ENCODE assay signal across 8 cellular contexts in the genomic region with DNA sequence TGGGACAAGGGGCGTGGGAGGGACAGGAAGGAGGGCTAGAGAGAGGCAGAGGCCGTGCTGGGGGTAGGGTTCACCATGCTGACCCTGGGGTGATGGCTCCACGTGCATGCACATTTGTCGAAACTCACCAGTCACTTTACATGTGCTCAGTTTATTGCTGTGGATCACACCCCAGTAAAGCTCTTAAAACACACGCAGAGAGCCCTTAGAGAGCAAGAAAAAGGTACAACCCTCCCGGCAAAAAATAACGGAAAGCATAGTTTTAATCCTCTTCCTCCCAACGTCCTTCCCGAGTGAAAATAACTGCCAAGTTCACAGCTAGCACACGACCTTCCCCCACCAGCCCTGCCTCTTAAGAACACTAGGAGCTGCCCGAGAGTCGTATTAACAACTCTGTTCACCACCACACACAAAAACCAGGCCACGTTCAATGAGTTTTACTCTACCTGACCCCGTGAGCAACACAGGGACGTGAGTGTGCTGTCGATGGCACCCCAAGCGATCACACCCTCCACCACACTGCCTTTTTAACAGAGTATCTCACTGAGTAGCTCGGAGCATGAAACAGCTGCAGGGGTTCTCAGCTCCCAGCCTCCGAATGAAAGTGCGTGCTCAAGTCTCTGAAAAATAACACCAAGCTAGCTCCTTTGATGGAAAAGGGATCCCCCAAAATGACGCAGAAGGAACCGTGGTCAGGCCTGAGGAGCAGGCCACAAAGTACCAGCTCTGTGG. TPM values are rescaled to one million over a fixed set of nuclear protein-coding genes. Genes with fewer than 3 reads are reported as not detected.
A peak's percentile ranks its signal among the peaks of the same experiment; 100 is the strongest.
DNase-seq lines count a peak whose midpoint lies in the region; ATAC-seq and TF ChIP-seq lines count a peak whose summit lies in the region.

No MANE protein-coding gene starts in this region.

- DNase-seq in BE2C (no peak), NB4 (ENCODE audit: low read depth) (peak; percentile 85), dorsolateral prefrontal cortex (peak in 3 of 10 donors; percentile 27 to 34 (median 32)), coronary artery (ENCODE audit: low spot score) (no peak)
- peak in 7 of 9 donors; percentile 39 to 58 (median 50) for DNase-seq in naive thymus-derived CD4-positive, alpha-beta T cell
- no peak for DNase-seq in stimulated activated CD4-positive, alpha-beta T cell treated with anti-CD3 and anti-CD28 coated beads, Interleukin-12 subunit alpha, Interleukin-12 subunit beta, amount 100 ng/mL, for 4 hours

- H3K36me3 Mint-ChIP-seq in naive thymus-derived CD4-positive, alpha-beta T cell: peaks cover 0 to 2% (median 0%) of the 10 kb centered on the region in 5 donors

- CTCF ChIA-PET in naive thymus-derived CD4-positive, alpha-beta T cell (lab: Charles Lee): interaction anchor here (0.6 to 2.3 kb wide), 11 partner anchors 9 to 130 kb away, joined by 3 to 18 read pairs (median 4); no protein-coding TSS in a partner anchor

- H3K4me1 Mint-ChIP-seq in naive thymus-derived CD4-positive, alpha-beta T cell: peaks cover 25 to 73% (median 55%) of the 10 kb centered on the region in 7 donors

- H3K4me3 Mint-ChIP-seq in naive thymus-derived CD4-positive, alpha-beta T cell: peak overlapping the region in 6 of 10 donors; percentile 5 to 56 (median 26)

- H3K9me3 Mint-ChIP-seq in naive thymus-derived CD4-positive, alpha-beta T cell: no peaks in the 10 kb centered on the region

- TF ChIP-seq POLR2A in NB4 (IDR thresholded peaks at IDR 0.05; ENCODE audit: extremely low read depth, insufficient read length): no peak

- H3K27ac ChIP-seq in dorsolateral prefrontal cortex (peak overlapping the region in 31 of 59 donors; percentile 1 to 70 (median 28)), coronary artery (no peak overlapping the region)
- no peak overlapping the region for H3K27ac ChIP-seq in naive thymus-derived CD4-positive, alpha-beta T cell (ENCODE audit: low read depth, low read length)

- no peaks in the 10 kb centered on the region for H3K9me3 ChIP-seq in BE2C
- H3K9me3 ChIP-seq in naive thymus-derived CD4-positive, alpha-beta T cell (ENCODE audit: control insufficient read depth in 2 of 3, low read length in 3 of 3): no peaks in the 10 kb centered on the region

- intact Hi-C loops in dorsolateral prefrontal cortex (cut with DNase I): loop anchor here in 1 of 2 donors (5.0 kb wide), 1 partner anchor 36 kb away; no protein-coding TSS in a partner anchor
- intact Hi-C loops in naive thymus-derived CD4-positive, alpha-beta T cell (cut with micrococcal nuclease): loop anchor here (1.0 to 5.0 kb wide), 5 partner anchors 110 to 276 kb away; a partner anchor contains a TSS

- H3K27ac Mint-ChIP-seq in naive thymus-derived CD4-positive, alpha-beta T cell: peak overlapping the region in 8 of 9 donors; percentile 2 to 79 (median 44)

- no peaks in the 10 kb centered on the region for H3K36me3 ChIP-seq in BE2C
- H3K36me3 ChIP-seq in naive thymus-derived CD4-positive, alpha-beta T cell (ENCODE audit: control insufficient read depth in 2 of 3, insufficient read depth in 3 of 3, low read length in 3 of 3): no peaks in the 10 kb centered on the region

- H3K4me1 ChIP-seq in BE2C: peaks cover 17% of the 10 kb centered on the region
- peaks cover 5 to 21% of the 10 kb centered on the region in 2 donors for H3K4me1 ChIP-seq in naive thymus-derived CD4-positive, alpha-beta T cell (ENCODE audit: control insufficient read depth in 2 of 2, insufficient read depth in 2 of 2, low read length in 2 of 2)

- POLR2A ChIA-PET in naive thymus-derived CD4-positive, alpha-beta T cell (lab: Charles Lee): interaction anchor here (1.2 to 1.6 kb wide), 4 partner anchors 40 to 116 kb away, joined by 4 to 8 read pairs (median 6); a partner anchor contains a TSS

- no peaks in the 10 kb centered on the region for H3K27me3 Mint-ChIP-seq in naive thymus-derived CD4-positive, alpha-beta T cell

- TF ChIP-seq CTCF in BE2C (IDR thresholded peaks at IDR 0.05; ENCODE audit: low read depth, low read length): peak; percentile 67
- TF ChIP-seq CTCF in NB4 (IDR thresholded peaks at IDR 0.05; ENCODE audit: low read depth, low read length): peak; percentile 74
- peak in 41 of 56 donors; percentile 12 to 59 (median 31) for TF ChIP-seq CTCF in dorsolateral prefrontal cortex (IDR thresholded peaks at IDR 0.05 in 54 of 56, conservative IDR thresholded peaks at IDR 0.05 in 2 of 56; ENCODE audit: low read depth in 1 of 56, partially characterized antibody in 56 of 56)
- TF ChIP-seq CTCF in coronary artery (IDR thresholded peaks at IDR 0.05): no peak

- ATAC-seq in naive thymus-derived CD4-positive, alpha-beta T cell: peak; percentile 75
- no peak for ATAC-seq in HG02588 (IDR thresholded peaks at IDR 0.05; ENCODE audit: unreplicated experiment)
- ATAC-seq in HG03025 (IDR thresholded peaks at IDR 0.05; ENCODE audit: low FRiP score, unreplicated experiment): no peak

- no peaks in the 10 kb centered on the region for H3K27me3 ChIP-seq in BE2C
- H3K27me3 ChIP-seq in dorsolateral prefrontal cortex: no peaks in the 10 kb centered on the region
- no peaks in the 10 kb centered on the region for H3K27me3 ChIP-seq in naive thymus-derived CD4-positive, alpha-beta T cell (ENCODE audit: control insufficient read depth in 2 of 2, insufficient read depth in 2 of 2, low read length in 2 of 2)

- H3K4me3 ChIP-seq in BE2C (ENCODE audit: low read depth, low read length) (no peak overlapping the region), NB4 (ENCODE audit: low read depth, low read length) (peak overlapping the region; percentile 21), dorsolateral prefrontal cortex (peak overlapping the region in 5 of 59 donors; percentile 2 to 22 (median 7)), coronary artery (no peak overlapping the region)
- H3K4me3 ChIP-seq in naive thymus-derived CD4-positive, alpha-beta T cell (ENCODE audit: low read length): no peak overlapping the region

RNA-seq across cellular contexts. Expression of a gene that starts 39.7 kb away (rescaled TPM):
- polyA plus RNA-seq in BE2C (2012; ENCODE audit: insufficient read depth, insufficient read length, low read depth): 78.1 TPM
- total RNA-seq in dorsolateral prefrontal cortex: 10 to 100 TPM; 13.3 to 38.0 (median 22.2) TPM
- total RNA-seq in naive thymus-derived CD4-positive, alpha-beta T cell: 10 to 100 TPM; 19.8 to 43.7 (median 23.7) TPM
- polyA plus RNA-seq in naive thymus-derived CD4-positive, alpha-beta T cell: 1 to 10 TPM in 1 of 2 donors, under 1 TPM in 1; 0.74 to 2.3 TPM

Comparison
In these comparisons a context has a peak if more than half of its experiments do, and no peak if none do; other contexts are left out.
1. DNase-seq: peak in NB4 (single experiment) and naive thymus-derived CD4-positive, alpha-beta T cell (7 of 9); none in BE2C (single experiment), stimulated activated CD4-positive, alpha-beta T cell treated with anti-CD3 and anti-CD28 coated beads, Interleukin-12 subunit alpha, Interleukin-12 subunit beta, amount 100 ng/mL, for 4 hours (single experiment) and coronary artery (single experiment).
2. H3K27ac ChIP-seq: peak in dorsolateral prefrontal cortex (31 of 59); none in naive thymus-derived CD4-positive, alpha-beta T cell (single experiment) and coronary artery (0 of 2).